In the genomic region with DNA sequence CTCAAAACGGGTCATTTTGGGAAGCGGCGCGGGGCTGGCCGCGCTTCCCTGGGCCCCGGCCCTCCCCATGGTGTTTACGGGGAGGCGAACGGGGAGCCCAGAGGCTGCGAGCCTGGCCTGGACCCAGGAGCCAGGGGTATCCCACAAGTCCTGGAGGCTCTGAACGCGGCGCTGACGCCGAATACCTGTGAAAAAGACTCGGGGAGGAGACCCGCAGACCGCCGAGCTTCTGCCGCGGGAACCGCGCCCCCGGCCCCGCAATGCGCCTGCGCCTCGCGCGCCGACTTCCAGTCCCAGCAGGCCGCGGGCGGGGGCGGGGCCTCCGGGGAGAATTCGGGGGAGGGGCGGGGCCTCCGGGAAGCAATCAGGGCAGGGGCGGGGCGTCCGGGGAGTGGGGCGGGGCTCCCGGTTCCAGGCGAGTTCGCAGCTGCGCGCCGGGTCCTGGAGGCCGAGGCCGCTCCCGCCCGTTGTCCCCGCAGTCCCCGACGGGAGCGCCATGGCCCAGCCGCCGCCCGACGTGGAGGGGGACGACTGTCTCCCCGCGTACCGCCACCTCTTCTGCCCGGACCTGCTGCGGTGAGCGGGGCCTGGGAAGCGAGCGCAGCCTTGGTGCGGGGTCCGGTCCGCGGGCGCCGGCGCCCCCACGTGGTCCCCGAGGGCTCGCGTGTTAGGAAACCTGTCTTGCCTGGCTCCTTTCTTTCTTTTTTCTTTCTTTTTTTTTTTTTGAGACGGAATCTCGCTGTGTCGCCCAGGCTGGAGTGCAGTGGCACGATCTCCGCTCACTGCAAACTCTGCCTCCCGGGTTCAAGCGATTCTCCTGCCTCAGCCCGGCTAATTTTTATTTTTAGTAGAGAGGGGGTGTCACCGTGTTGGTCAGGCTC, we compare ENCODE assay signal across 1 cellular context.
TF ChIP-seq lines count a peak whose summit lies in the region.

A gene with protein sequence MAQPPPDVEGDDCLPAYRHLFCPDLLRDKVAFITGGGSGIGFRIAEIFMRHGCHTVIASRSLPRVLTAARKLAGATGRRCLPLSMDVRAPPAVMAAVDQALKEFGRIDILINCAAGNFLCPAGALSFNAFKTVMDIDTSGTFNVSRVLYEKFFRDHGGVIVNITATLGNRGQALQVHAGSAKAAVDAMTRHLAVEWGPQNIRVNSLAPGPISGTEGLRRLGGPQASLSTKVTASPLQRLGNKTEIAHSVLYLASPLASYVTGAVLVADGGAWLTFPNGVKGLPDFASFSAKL (plus strand): TSS at position 418 of the 881 bp plus-strand sequence. CDS start 79 bp downstream, at position 497.

TF ChIP-seq in K562, 482 proteins besides CTCF, POLR2A, EP300 and RAD21 (continued from another document and continues in another):
- TF ChIP-seq, protein P1, sequence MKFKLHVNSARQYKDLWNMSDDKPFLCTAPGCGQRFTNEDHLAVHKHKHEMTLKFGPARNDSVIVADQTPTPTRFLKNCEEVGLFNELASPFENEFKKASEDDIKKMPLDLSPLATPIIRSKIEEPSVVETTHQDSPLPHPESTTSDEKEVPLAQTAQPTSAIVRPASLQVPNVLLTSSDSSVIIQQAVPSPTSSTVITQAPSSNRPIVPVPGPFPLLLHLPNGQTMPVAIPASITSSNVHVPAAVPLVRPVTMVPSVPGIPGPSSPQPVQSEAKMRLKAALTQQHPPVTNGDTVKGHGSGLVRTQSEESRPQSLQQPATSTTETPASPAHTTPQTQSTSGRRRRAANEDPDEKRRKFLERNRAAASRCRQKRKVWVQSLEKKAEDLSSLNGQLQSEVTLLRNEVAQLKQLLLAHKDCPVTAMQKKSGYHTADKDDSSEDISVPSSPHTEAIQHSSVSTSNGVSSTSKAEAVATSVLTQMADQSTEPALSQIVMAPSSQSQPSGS (CRISPR knock-in tag; IDR thresholded peaks at IDR 0.05) = no peak
- TF ChIP-seq MTA1 (IDR thresholded peaks at IDR 0.05; ENCODE audit: borderline replicate concordance) = 0 out of 2 replicates have a peak, but pooled peaks have one; percentile 22
- TF ChIP-seq RBM15 (IDR thresholded peaks at IDR 0.05; ENCODE audit: insufficient read depth, low read length) = no peak
- TF ChIP-seq GTF2A2 (tag; IDR thresholded peaks at IDR 0.05) = no peak
- TF ChIP-seq ZMIZ1 (IDR thresholded peaks at IDR 0.05; ENCODE audit: low read depth in 2 of 2, low read length in 2 of 2) = no peak
- peak; percentile 78 for TF ChIP-seq L3MBTL2 (IDR thresholded peaks at IDR 0.05)
- peak; percentile 73 for TF ChIP-seq CCNT2 (IDR thresholded peaks at IDR 0.05; ENCODE audit: borderline replicate concordance, extremely low read depth, insufficient read length, low read depth, low read length)
- peak; percentile 28; the same call in 1 of the 2 replicates for TF ChIP-seq GTF2E2 (tag; IDR thresholded peaks at IDR 0.05)
- TF ChIP-seq ZNF717 (CRISPR knock-in tag; IDR thresholded peaks at IDR 0.05) = 0 out of 2 replicates have a peak, but pooled peaks have one; percentile 32
- TF ChIP-seq TAF1 (IDR thresholded peaks at IDR 0.05; ENCODE audit: control insufficient read depth, extremely low read depth, insufficient read depth, low read length, severe bottlenecking) = peak; percentile 41
- peak; percentile 44; the same call in 1 of the 2 replicates for TF ChIP-seq ZBTB7A (IDR thresholded peaks at IDR 0.05; ENCODE audit: borderline replicate concordance, control insufficient read depth, low read depth, low read length)
- no peak for TF ChIP-seq DIDO1 (tag; IDR thresholded peaks at IDR 0.05; ENCODE audit: low read depth)
- TF ChIP-seq NFIC (IDR thresholded peaks at IDR 0.05) = peak; percentile 87
- TF ChIP-seq POLR2H (tag; IDR thresholded peaks at IDR 0.05; ENCODE audit: low read depth) = peak; percentile 73; the same call in 1 of the 2 replicates
- TF ChIP-seq, protein P2, sequence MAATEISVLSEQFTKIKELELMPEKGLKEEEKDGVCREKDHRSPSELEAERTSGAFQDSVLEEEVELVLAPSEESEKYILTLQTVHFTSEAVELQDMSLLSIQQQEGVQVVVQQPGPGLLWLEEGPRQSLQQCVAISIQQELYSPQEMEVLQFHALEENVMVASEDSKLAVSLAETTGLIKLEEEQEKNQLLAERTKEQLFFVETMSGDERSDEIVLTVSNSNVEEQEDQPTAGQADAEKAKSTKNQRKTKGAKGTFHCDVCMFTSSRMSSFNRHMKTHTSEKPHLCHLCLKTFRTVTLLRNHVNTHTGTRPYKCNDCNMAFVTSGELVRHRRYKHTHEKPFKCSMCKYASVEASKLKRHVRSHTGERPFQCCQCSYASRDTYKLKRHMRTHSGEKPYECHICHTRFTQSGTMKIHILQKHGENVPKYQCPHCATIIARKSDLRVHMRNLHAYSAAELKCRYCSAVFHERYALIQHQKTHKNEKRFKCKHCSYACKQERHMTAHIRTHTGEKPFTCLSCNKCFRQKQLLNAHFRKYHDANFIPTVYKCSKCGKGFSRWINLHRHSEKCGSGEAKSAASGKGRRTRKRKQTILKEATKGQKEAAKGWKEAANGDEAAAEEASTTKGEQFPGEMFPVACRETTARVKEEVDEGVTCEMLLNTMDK (IDR thresholded peaks at IDR 0.05; ENCODE audit: borderline replicate concordance, insufficient read depth, low read depth, low read length, poor library complexity, severe bottlenecking) = peak; percentile 68
- peak; percentile 27; the same call in 1 of the 2 replicates for TF ChIP-seq SMARCE1 (IDR thresholded peaks at IDR 0.05)
- TF ChIP-seq PKNOX1 (IDR thresholded peaks at IDR 0.05) = no peak
- no peak for TF ChIP-seq E2F4 (CRISPR knock-in tag; IDR thresholded peaks at IDR 0.05; ENCODE audit: low read depth)
- TF ChIP-seq, protein P3, sequence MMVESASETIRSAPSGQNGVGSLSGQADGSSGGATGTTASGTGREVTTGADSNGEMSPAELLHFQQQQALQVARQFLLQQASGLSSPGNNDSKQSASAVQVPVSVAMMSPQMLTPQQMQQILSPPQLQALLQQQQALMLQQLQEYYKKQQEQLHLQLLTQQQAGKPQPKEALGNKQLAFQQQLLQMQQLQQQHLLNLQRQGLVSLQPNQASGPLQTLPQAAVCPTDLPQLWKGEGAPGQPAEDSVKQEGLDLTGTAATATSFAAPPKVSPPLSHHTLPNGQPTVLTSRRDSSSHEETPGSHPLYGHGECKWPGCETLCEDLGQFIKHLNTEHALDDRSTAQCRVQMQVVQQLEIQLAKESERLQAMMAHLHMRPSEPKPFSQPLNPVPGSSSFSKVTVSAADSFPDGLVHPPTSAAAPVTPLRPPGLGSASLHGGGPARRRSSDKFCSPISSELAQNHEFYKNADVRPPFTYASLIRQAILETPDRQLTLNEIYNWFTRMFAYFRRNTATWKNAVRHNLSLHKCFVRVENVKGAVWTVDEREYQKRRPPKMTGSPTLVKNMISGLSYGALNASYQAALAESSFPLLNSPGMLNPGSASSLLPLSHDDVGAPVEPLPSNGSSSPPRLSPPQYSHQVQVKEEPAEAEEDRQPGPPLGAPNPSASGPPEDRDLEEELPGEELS (CRISPR knock-in tag; IDR thresholded peaks at IDR 0.05; ENCODE audit: borderline replicate concordance) = no peak
- 0 out of 2 replicates have a peak, but pooled peaks have one; percentile 21 for TF ChIP-seq ZNF143 (CRISPR knock-in tag; IDR thresholded peaks at IDR 0.05)
- no peak for TF ChIP-seq PHF21A (IDR thresholded peaks at IDR 0.05; ENCODE audit: borderline replicate concordance, low read depth)
- peak; percentile 80 for TF ChIP-seq ELF2 (CRISPR knock-in tag; IDR thresholded peaks at IDR 0.05)
- peak; percentile 56 for TF ChIP-seq RBBP5 (IDR thresholded peaks at IDR 0.05; ENCODE audit: borderline replicate concordance, insufficient read depth, low read length, poor library complexity, severe bottlenecking)
- TF ChIP-seq ZNF121 (CRISPR knock-in tag; conservative IDR thresholded peaks at IDR 0.05) = no peak; the same call in 1 of the 2 replicates
- TF ChIP-seq YY1 (IDR thresholded peaks at IDR 0.05; ENCODE audit: borderline replicate concordance in 1 of 3, control insufficient read depth in 1 of 3, extremely low read depth in 1 of 3, insufficient read depth in 3 of 3, insufficient read length in 1 of 3, insufficient replicate concordance in 2 of 3, low read depth in 1 of 3, low read length in 2 of 3) = peak in 2 of 3 experiments; percentile 58 to 62
- TF ChIP-seq ARID1B (IDR thresholded peaks at IDR 0.05) = 0 out of 2 replicates have a peak, but pooled peaks have one; percentile 11
- no peak for TF ChIP-seq NFE2 (IDR thresholded peaks at IDR 0.05; ENCODE audit: low read depth)
- no peak for TF ChIP-seq ATF4 (CRISPR knock-in tag; IDR thresholded peaks at IDR 0.05)
- TF ChIP-seq ELF4 (CRISPR knock-in tag; IDR thresholded peaks at IDR 0.05) = no peak
- peak; percentile 68; the same call in 1 of the 2 replicates for TF ChIP-seq ZNF12 (CRISPR knock-in tag; IDR thresholded peaks at IDR 0.05)
- TF ChIP-seq NEUROD1 (IDR thresholded peaks at IDR 0.05; ENCODE audit: borderline replicate concordance, low read depth, low read length, partially characterized antibody) = peak; percentile 20
